8 cellular contexts compared by ENCODE assay signal in the genomic region with DNA sequence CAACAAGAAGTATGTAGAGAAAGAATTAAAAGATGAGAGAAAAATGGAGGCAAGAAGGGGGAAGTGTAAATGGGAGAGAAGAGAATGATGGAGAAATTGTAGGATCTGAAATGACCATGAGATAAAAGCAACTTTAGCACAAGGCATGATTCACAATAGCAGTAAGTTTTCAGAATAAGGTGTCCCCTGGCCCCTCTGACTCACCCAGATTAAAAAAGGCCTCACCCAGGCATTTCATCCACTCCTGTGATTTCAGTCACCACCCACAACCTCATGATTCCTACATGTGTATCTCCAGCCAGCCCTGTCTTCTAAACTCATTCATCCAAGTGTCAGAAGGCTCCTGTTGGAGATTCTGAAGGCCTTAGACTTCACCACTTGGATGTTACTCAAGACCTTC. TPM values are rescaled to one million over a fixed set of nuclear protein-coding genes. Genes with fewer than 3 reads are reported as not detected.
DNase-seq lines count a peak whose midpoint lies in the region; ATAC-seq and TF ChIP-seq lines count a peak whose summit lies in the region.

No MANE protein-coding gene starts in this region.

- H3K4me3 Mint-ChIP-seq in CD8-positive, alpha-beta T cell, result no peak overlapping the region
- peak overlapping the region; percentile 10 for H3K4me3 Mint-ChIP-seq in activated T-helper 2 cell treated with anti-CD3 and anti-CD28 coated beads, Interferon-gamma antibody, Interleukin-2, Interleukin-4, amounts not matched to agents 10 μg/mL and 5 μg/mL and 100 μg/mL, durations not matched to agents 14 hours and 24 hours and 36 hours (ENCODE audit: low read depth)
- H3K4me3 Mint-ChIP-seq in natural killer cell, result no peak overlapping the region

- H3K27ac ChIP-seq in CD8-positive, alpha-beta T cell (ENCODE audit: low read depth, low read length), result no peak overlapping the region

- peaks cover 41% of the 10 kb centered on the region for H3K4me1 Mint-ChIP-seq in CD8-positive, alpha-beta T cell (ENCODE audit: low read depth)
- peaks cover 44% of the 10 kb centered on the region for H3K4me1 Mint-ChIP-seq in activated T-helper 2 cell treated with anti-CD3 and anti-CD28 coated beads, Interferon-gamma antibody, Interleukin-2, Interleukin-4, amounts not matched to agents 10 μg/mL and 5 μg/mL and 100 μg/mL, durations not matched to agents 14 hours and 24 hours and 36 hours (ENCODE audit: low read depth)
- H3K4me1 Mint-ChIP-seq in natural killer cell, result peaks cover 12 to 21% of the 10 kb centered on the region in 2 donors

- H3K27me3 Mint-ChIP-seq in CD8-positive, alpha-beta T cell (ENCODE audit: low read depth), result no peaks in the 10 kb centered on the region
- H3K27me3 Mint-ChIP-seq in activated T-helper 2 cell treated with anti-CD3 and anti-CD28 coated beads, Interferon-gamma antibody, Interleukin-2, Interleukin-4, amounts not matched to agents 10 μg/mL and 5 μg/mL and 100 μg/mL, durations not matched to agents 14 hours and 24 hours and 36 hours (ENCODE audit: low read depth), result no peaks in the 10 kb centered on the region
- H3K27me3 Mint-ChIP-seq in natural killer cell (ENCODE audit: low read depth in 2 of 2), result no peaks in the 10 kb centered on the region

- H3K9me3 Mint-ChIP-seq in CD8-positive, alpha-beta T cell, result no peaks in the 10 kb centered on the region
- H3K9me3 Mint-ChIP-seq in activated T-helper 2 cell treated with anti-CD3 and anti-CD28 coated beads, Interferon-gamma antibody, Interleukin-2, Interleukin-4, amounts not matched to agents 10 μg/mL and 5 μg/mL and 100 μg/mL, durations not matched to agents 14 hours and 24 hours and 36 hours, result peaks cover 13% of the 10 kb centered on the region
- H3K9me3 Mint-ChIP-seq in natural killer cell, result no peaks in the 10 kb centered on the region

- no peak overlapping the region for H3K4me3 ChIP-seq in CD8-positive, alpha-beta T cell (ENCODE audit: low read depth, low read length)

- H3K9me3 ChIP-seq in CD8-positive, alpha-beta T cell (ENCODE audit: low read length), result no peaks in the 10 kb centered on the region

- POLR2A ChIA-PET in CD8-positive, alpha-beta T cell (lab: Charles Lee), result interaction anchor here (0.6 kb wide), 1 partner anchor 406 kb away, joined by 3 read pairs; no protein-coding TSS in a partner anchor

- peak overlapping the region; percentile 91 for H3K27ac Mint-ChIP-seq in CD8-positive, alpha-beta T cell
- H3K27ac Mint-ChIP-seq in activated T-helper 2 cell treated with anti-CD3 and anti-CD28 coated beads, Interferon-gamma antibody, Interleukin-2, Interleukin-4, amounts not matched to agents 10 μg/mL and 5 μg/mL and 100 μg/mL, durations not matched to agents 14 hours and 24 hours and 36 hours, result peak overlapping the region; percentile 91
- peak overlapping the region; percentile 10 to 75 for H3K27ac Mint-ChIP-seq in natural killer cell

- TF ChIP-seq CTCF in CD8-positive, alpha-beta T cell (IDR thresholded peaks at IDR 0.05), result no peak
- no peak for TF ChIP-seq CTCF in natural killer cell (IDR thresholded peaks at IDR 0.05)

- peak; percentile 48 for ATAC-seq in CD8-positive, alpha-beta T cell
- ATAC-seq in natural killer cell, result peak in 2 of 3 donors; percentile 50 to 64
- ATAC-seq in HG03159 (IDR thresholded peaks at IDR 0.05; ENCODE audit: unreplicated experiment), result no peak

- CTCF ChIA-PET in CD8-positive, alpha-beta T cell (lab: Charles Lee), result no interaction called here

- H3K4me1 ChIP-seq in CD8-positive, alpha-beta T cell (ENCODE audit: insufficient read depth, low read length), result peaks cover 18% of the 10 kb centered on the region

- peak in 2 of 7 experiments; percentile 8 to 9 for DNase-seq in CD8-positive, alpha-beta T cell
- peak; percentile 87 for DNase-seq in HT1080 (ENCODE audit: low read depth)
- DNase-seq in activated T-helper 2 cell treated with anti-CD3 and anti-CD28 coated beads, Interferon-gamma antibody, Interleukin-2, Interleukin-4, amounts not matched to agents 10 μg/mL and 5 μg/mL and 100 μg/mL, durations not matched to agents 14 hours and 24 hours and 36 hours (ENCODE audit: low spot score), result no peak
- DNase-seq in natural killer cell, result no peak
- no peak for DNase-seq in NCI-H510A (lab: John Stamatoyannopoulos, UW)
- no peak for DNase-seq in DMS 273 treated with DMSO at 0.1 percent for 48 hours (lab: John Stamatoyannopoulos, UW)
- DNase-seq in mucosa of gallbladder (ENCODE audit: low spot score), result no peak

- peaks cover 73% of the 10 kb centered on the region for H3K36me3 Mint-ChIP-seq in CD8-positive, alpha-beta T cell
- H3K36me3 Mint-ChIP-seq in activated T-helper 2 cell treated with anti-CD3 and anti-CD28 coated beads, Interferon-gamma antibody, Interleukin-2, Interleukin-4, amounts not matched to agents 10 μg/mL and 5 μg/mL and 100 μg/mL, durations not matched to agents 14 hours and 24 hours and 36 hours (ENCODE audit: low read depth), result peaks cover 83% of the 10 kb centered on the region
- H3K36me3 Mint-ChIP-seq in natural killer cell, result peaks cover 23% of the 10 kb centered on the region

- H3K36me3 ChIP-seq in CD8-positive, alpha-beta T cell (ENCODE audit: insufficient read depth, low read length), result peaks cover 8% of the 10 kb centered on the region

- H3K27me3 ChIP-seq in CD8-positive, alpha-beta T cell (ENCODE audit: insufficient read depth, low read length), result no peaks in the 10 kb centered on the region

- intact Hi-C loops in CD8-positive, alpha-beta T cell (cut with DNase I, micrococcal nuclease), result loop anchor here (5.0 kb wide), 1 partner anchor 140 kb away; no protein-coding TSS in a partner anchor
- intact Hi-C loops in activated T-helper 2 cell treated with anti-CD3 and anti-CD28 coated beads, Interferon-gamma antibody, Interleukin-2, Interleukin-4, amounts not matched to agents 10 μg/mL and 5 μg/mL and 100 μg/mL, durations not matched to agents 14 hours and 24 hours and 36 hours (cut with micrococcal nuclease), result loop anchor here (1.0 to 2.0 kb wide), 7 partner anchors 31 to 322 kb away; partner anchors contain the start of gene SP100
- intact Hi-C loops in natural killer cell (cut with micrococcal nuclease), result no loop called here

RNA-seq across cellular contexts. Expression of gene SP100, which starts 56.6 kb away (rescaled TPM):
- total RNA-seq in CD8-positive, alpha-beta T cell, result 100 to 1,000 TPM; 218 to 240 TPM
- 60.3 and 71.5 TPM in 2 replicates for total RNA-seq in HT1080 (2014; rRNA removed; shearing (Covaris generic))
- polyA plus RNA-seq in HT1080 (2015; cell fraction: cytosol; rRNA removed), result 107 and 111 TPM in 2 replicates
- polyA plus RNA-seq in HT1080 (2015; cell fraction: nucleus; rRNA removed), result 119 and 123 TPM in 2 replicates
- 153 and 158 TPM in 2 replicates for total RNA-seq in activated T-helper 2 cell treated with anti-CD3 and anti-CD28 coated beads, Interferon-gamma antibody, Interleukin-2, Interleukin-4, amounts not matched to agents 10 μg/mL and 5 μg/mL and 100 μg/mL, durations not matched to agents 14 hours and 24 hours and 36 hours
- total RNA-seq in natural killer cell (100 to 1,000 TPM; 338 to 393 (median 363) TPM), mucosa of gallbladder (86.6 TPM)
